8 cellular contexts compared by ENCODE assay signal in the genomic region with DNA sequence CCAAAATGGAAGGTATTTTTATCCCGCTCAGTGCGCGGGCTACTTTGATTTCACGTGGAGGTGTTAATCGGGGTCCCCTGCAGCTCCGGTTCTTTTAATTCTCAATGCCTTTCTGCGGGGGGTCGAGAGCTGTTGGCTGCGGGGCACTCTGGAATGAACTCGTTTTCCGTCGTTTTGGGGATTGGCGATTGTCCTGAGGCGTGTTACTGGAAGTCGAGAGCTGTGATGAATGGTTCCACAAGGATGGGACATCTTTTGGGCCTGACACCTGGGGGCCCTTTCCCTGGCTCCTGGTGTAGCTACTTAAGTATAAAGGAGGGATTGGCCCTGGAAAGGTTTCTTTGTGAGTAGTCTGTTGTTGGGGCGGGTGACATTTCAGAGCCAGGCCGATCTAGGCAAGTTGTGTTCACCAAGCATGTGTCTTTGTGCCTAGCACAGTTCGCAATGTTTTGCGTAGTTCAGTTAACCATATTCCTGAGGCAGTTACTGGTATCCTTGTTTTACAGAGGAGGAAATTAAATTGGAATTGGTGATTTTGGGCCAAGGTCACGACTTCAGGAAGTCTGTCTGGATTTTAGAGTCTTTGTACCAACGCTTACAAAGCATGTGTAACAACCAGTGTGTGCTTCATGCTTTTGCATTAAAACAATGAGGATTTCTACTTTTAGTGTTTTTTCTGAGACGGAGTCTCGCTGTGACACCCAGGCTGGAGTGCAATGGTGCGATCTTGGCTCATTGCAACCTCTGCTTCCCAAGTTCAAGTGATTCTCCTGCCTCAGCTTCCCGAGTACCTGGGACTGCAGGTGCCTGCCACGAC. TPM values are rescaled to one million over a fixed set of nuclear protein-coding genes. Genes with fewer than 3 reads are reported as not detected.
DNase-seq lines count a peak whose midpoint lies in the region; ATAC-seq and TF ChIP-seq lines count a peak whose summit lies in the region.

No MANE protein-coding gene starts in this region.

- H3K27me3 ChIP-seq in ACC112 (ENCODE audit: insufficient read depth, low read length) (no peaks in the 10 kb centered on the region), HUES64 (ENCODE audit: insufficient read depth, low read length) (no peaks in the 10 kb centered on the region), mononuclear cell (ENCODE audit: insufficient read depth, low read length) (no peaks in the 10 kb centered on the region)

- peaks cover 0 to 6% (median 3%) of the 10 kb centered on the region in 5 experiments for H3K9me3 Mint-ChIP-seq in brain

- peaks cover 26% of the 10 kb centered on the region for H3K4me1 Mint-ChIP-seq in brain

- H3K36me3 ChIP-seq in ACC112 (ENCODE audit: insufficient read depth, low read length) (peaks cover 43% of the 10 kb centered on the region), HUES64 (ENCODE audit: insufficient read depth, low read length) (peaks cover 51% of the 10 kb centered on the region)

- H3K4me3 Mint-ChIP-seq in brain: peak overlapping the region; percentile 96 to 100 (median 96)

- no peak overlapping the region for H2AFZ ChIP-seq in ACC112 (ENCODE audit: low read length, unreplicated experiment)

- peak overlapping the region; percentile 81 for H3K27ac ChIP-seq in ACC112 (ENCODE audit: low read depth, low read length)
- H3K27ac ChIP-seq in HUES64 (ENCODE audit: low read depth, low read length): peak overlapping the region; percentile 96

- TF ChIP-seq CTCF in brain (conservative IDR thresholded peaks at IDR 0.05): no peak

- H3K79me2 ChIP-seq in ACC112 (ENCODE audit: control insufficient read depth, insufficient read depth, low read length, unreplicated experiment): peaks cover 37% of the 10 kb centered on the region

- H3K4me3 ChIP-seq in ACC112 (ENCODE audit: low read depth, low read length): peak overlapping the region; percentile 94
- peak overlapping the region; percentile 94 for H3K4me3 ChIP-seq in HUES64 (ENCODE audit: low read length)
- peak overlapping the region; percentile 90 for H3K4me3 ChIP-seq in mononuclear cell (ENCODE audit: low read length)

- H3K27ac Mint-ChIP-seq in brain: peak overlapping the region; percentile 96 to 98 (median 98)

- DNase-seq in SK-N-DZ (ENCODE audit: low spot score) (no peak), activated gamma-delta T cell treated with Interleukin-2 at 50 U/mL for 16 hours (no peak)

- 2% methylated on average over 26 of the region's 26 CpGs for WGBS in HUES64

- ATAC-seq in GM21723 (IDR thresholded peaks at IDR 0.05; ENCODE audit: unreplicated experiment) (no peak), HG03457 (IDR thresholded peaks at IDR 0.05; ENCODE audit: unreplicated experiment) (no peak)

- peaks cover 15% of the 10 kb centered on the region for H3K27me3 Mint-ChIP-seq in brain

- H3K9ac ChIP-seq in HUES64 (ENCODE audit: low read depth, low read length): peak overlapping the region; percentile 100

- H3K4me1 ChIP-seq in ACC112 (ENCODE audit: control insufficient read depth, insufficient read depth, low read length, unreplicated experiment) (peaks cover 8% of the 10 kb centered on the region), HUES64 (ENCODE audit: insufficient read depth, low read length) (peaks cover 7% of the 10 kb centered on the region), mononuclear cell (ENCODE audit: insufficient read depth, low read length) (peaks cover 31% of the 10 kb centered on the region)

- peaks cover 55% of the 10 kb centered on the region for H3K36me3 Mint-ChIP-seq in brain

- H3K9me3 ChIP-seq in HUES64 (ENCODE audit: insufficient read depth, low read depth, low read length) (no peaks in the 10 kb centered on the region), mononuclear cell (ENCODE audit: low read depth, low read length) (no peaks in the 10 kb centered on the region)

RNA-seq across cellular contexts. Expression of a gene that starts 0.8 kb away (rescaled TPM):
- 2,534 TPM for polyA plus RNA-seq in HUES64 (2013, experiment 1 of 2)
- 2,729 TPM for polyA plus RNA-seq in HUES64 (2013, experiment 2 of 2)
- polyA plus RNA-seq in brain (ENCODE audit: insufficient read depth, low read depth, low replicate concordance): 2,708 TPM
- 4,457 TPM for total RNA-seq in mononuclear cell
- 2,059 and 2,161 TPM in 2 replicates for polyA plus RNA-seq in SK-N-DZ (2014; cell fraction: cytosol; rRNA removed)
- 1,139 and 1,390 TPM in 2 replicates for polyA plus RNA-seq in SK-N-DZ (2014; cell fraction: nucleus; rRNA removed)

RNA-seq across cellular contexts. Expression of a gene that starts 8.0 kb away (rescaled TPM):
- polyA plus RNA-seq in HUES64 (2013, experiment 1 of 2): 2,364 TPM
- 2,511 TPM for polyA plus RNA-seq in HUES64 (2013, experiment 2 of 2)
- 6,171 TPM for polyA plus RNA-seq in brain (ENCODE audit: insufficient read depth, low read depth, low replicate concordance)
- total RNA-seq in mononuclear cell: 8,046 TPM
- 2,955 and 3,351 TPM in 2 replicates for polyA plus RNA-seq in SK-N-DZ (2014; cell fraction: cytosol; rRNA removed)
- polyA plus RNA-seq in SK-N-DZ (2014; cell fraction: nucleus; rRNA removed): 1,993 and 2,628 TPM in 2 replicates

RNA-seq across cellular contexts. Expression of a gene that starts 14.2 kb away (rescaled TPM):
- polyA plus RNA-seq in HUES64 (2013, experiment 1 of 2): 0.85 TPM
- 1.1 TPM for polyA plus RNA-seq in HUES64 (2013, experiment 2 of 2)
- 8.0 TPM for polyA plus RNA-seq in brain (ENCODE audit: insufficient read depth, low read depth, low replicate concordance)
- 49.6 TPM for total RNA-seq in mononuclear cell
- polyA plus RNA-seq in SK-N-DZ (2014; cell fraction: cytosol; rRNA removed): 0.32 and 0.54 TPM in 2 replicates
- polyA plus RNA-seq in SK-N-DZ (2014; cell fraction: nucleus; rRNA removed): 1.1 and 1.5 TPM in 2 replicates

RNA-seq across cellular contexts. Expression of a gene that starts 24.2 kb away (rescaled TPM):
- 14.3 TPM for polyA plus RNA-seq in HUES64 (2013, experiment 1 of 2)
- polyA plus RNA-seq in HUES64 (2013, experiment 2 of 2): 24.0 TPM
- 80.4 TPM for polyA plus RNA-seq in brain (ENCODE audit: insufficient read depth, low read depth, low replicate concordance)
- total RNA-seq in mononuclear cell: 123 TPM
- 6.2 and 10.0 TPM in 2 replicates for polyA plus RNA-seq in SK-N-DZ (2014; cell fraction: cytosol; rRNA removed)
- polyA plus RNA-seq in SK-N-DZ (2014; cell fraction: nucleus; rRNA removed): 12.9 and 20.4 TPM in 2 replicates

RNA-seq across cellular contexts. Expression of a gene that starts 35.2 kb away (rescaled TPM):
- 43.5 TPM for polyA plus RNA-seq in HUES64 (2013, experiment 1 of 2)
- polyA plus RNA-seq in HUES64 (2013, experiment 2 of 2): 25.8 TPM
- 17.3 TPM for polyA plus RNA-seq in brain (ENCODE audit: insufficient read depth, low read depth, low replicate concordance)
- total RNA-seq in mononuclear cell: 13.7 TPM
- 6.8 and 14.6 TPM in 2 replicates for polyA plus RNA-seq in SK-N-DZ (2014; cell fraction: cytosol; rRNA removed)
- 20.4 and 21.3 TPM in 2 replicates for polyA plus RNA-seq in SK-N-DZ (2014; cell fraction: nucleus; rRNA removed)
